Comparison of ENCODE assay signal across 25 cellular contexts in genomic region chr16:12204601-12205000, GRCh38.
DNase-seq lines count a peak whose midpoint lies in the region; ATAC-seq and TF ChIP-seq lines count a peak whose summit lies in the region.
"Had no signal": no experiment of that assay in that cellular context is flagged by ENCODE, and none has a peak within 500 bp of the region (broad histone marks: within the 10 kb centered on the region; RNA-seq: fewer than 3 reads in every experiment).

No MANE protein-coding gene starts in this region.

- H3K79me2 ChIP-seq in neural progenitor cell (ENCODE audit: low read depth) = no peaks in the 10 kb centered on the region

- H3K4me3 ChIP-seq in HEK293 (ENCODE audit: low read depth, low read length) (no peak overlapping the region), neural progenitor cell (no peak overlapping the region)
- H3K4me3 ChIP-seq: BLaER1, GM12878 had no signal

- intact Hi-C loops in dendritic cell treated with granulocyte-macrophage colony-stimulating factor and Interleukin-4, amounts not matched to agents 40 ng/mL and 50 ng/mL, for 4 days (cut with micrococcal nuclease) = no loop called here
- intact Hi-C loops in activated CD4-positive, alpha-beta T cell treated with anti-CD3 and anti-CD28 coated beads, Interleukin-2, amount 10 ng/mL, durations not matched to agents 24 days and 14 days (cut with micrococcal nuclease) = no loop called here

- H3K36me3 ChIP-seq in HEK293 (ENCODE audit: control insufficient read depth in 2 of 2, insufficient read depth in 1 of 2, low read length in 2 of 2) (no peaks in the 10 kb centered on the region), neural progenitor cell (no peaks in the 10 kb centered on the region)
- H3K36me3 ChIP-seq: BE2C had no signal

- no peak overlapping the region for H2AFZ ChIP-seq in neural progenitor cell (replicated peaks)

- H3K27ac ChIP-seq in HEK293 (ENCODE audit: extremely low read depth, low read depth, low read length) = no peak overlapping the region
- H3K27ac ChIP-seq in neural progenitor cell = no peak overlapping the region
- H3K27ac ChIP-seq: BLaER1 had no signal

- CTCF ChIA-PET in HEK293 (lab: Yijun Ruan, JAX) = interaction anchor here (1.2 kb wide), 1 partner anchor 24 kb away, joined by 4 read pairs; no protein-coding TSS in a partner anchor

- H3K4me2 ChIP-seq in neural progenitor cell = no peak overlapping the region
- H3K4me2 ChIP-seq: BLaER1 had no signal

- H3F3A ChIP-seq in neural progenitor cell (ENCODE audit: low read depth) = no peaks in the 10 kb centered on the region

- DNase-seq in neural progenitor cell (ENCODE audit: low spot score) (no peak), putamen (ENCODE audit: low spot score) (peak; percentile 21), NK-92 (lab: John Stamatoyannopoulos, UW; ENCODE audit: unreplicated experiment) (no peak)
- DNase-seq in activated CD4-positive, alpha-beta T cell treated with anti-CD3 and anti-CD28 coated beads, Interleukin-2, amount 10 ng/mL, durations not matched to agents 24 days and 14 days = no peak
- DNase-seq: 8988T; ACHN; BE2C; CD4-positive, alpha-beta memory T cell; CD4-positive, CD25-positive, alpha-beta regulatory T cell; CD8-positive, alpha-beta memory T cell; COR-L47; DMS 273 treated with DMSO at 0.1 percent for 48 hours; DMS153; DMS53; DMS79; DND-41; EL; GDM1 had no signal

- H3K4me1 Mint-ChIP-seq in dendritic cell treated with granulocyte-macrophage colony-stimulating factor and Interleukin-4, amounts not matched to agents 40 ng/mL and 50 ng/mL, for 4 days (ENCODE audit: low read depth) = peaks cover 52% of the 10 kb centered on the region
- H3K4me1 Mint-ChIP-seq in neural progenitor cell = peaks cover 20% of the 10 kb centered on the region
- H3K4me1 Mint-ChIP-seq in activated CD4-positive, alpha-beta T cell treated with anti-CD3 and anti-CD28 coated beads, Interleukin-2, amount 10 ng/mL, durations not matched to agents 24 days and 14 days = no peaks in the 10 kb centered on the region
- H3K4me1 Mint-ChIP-seq: CD4-positive, CD25-positive, alpha-beta regulatory T cell had no signal

- ATAC-seq in HG03565 (IDR thresholded peaks at IDR 0.05; ENCODE audit: unreplicated experiment) (no peak), GM21576 (IDR thresholded peaks at IDR 0.05; ENCODE audit: unreplicated experiment) (no peak)
- ATAC-seq: GM12878 had no signal

- no peak overlapping the region for H3K4me3 Mint-ChIP-seq in dendritic cell treated with granulocyte-macrophage colony-stimulating factor and Interleukin-4, amounts not matched to agents 40 ng/mL and 50 ng/mL, for 4 days
- H3K4me3 Mint-ChIP-seq in neural progenitor cell = no peak overlapping the region
- no peak overlapping the region for H3K4me3 Mint-ChIP-seq in activated CD4-positive, alpha-beta T cell treated with anti-CD3 and anti-CD28 coated beads, Interleukin-2, amount 10 ng/mL, durations not matched to agents 24 days and 14 days
- H3K4me3 Mint-ChIP-seq: CD14-positive monocyte; CD4-positive, alpha-beta memory T cell; CD4-positive, CD25-positive, alpha-beta regulatory T cell; CD8-positive, alpha-beta memory T cell had no signal

- no peaks in the 10 kb centered on the region for H3K9me3 Mint-ChIP-seq in dendritic cell treated with granulocyte-macrophage colony-stimulating factor and Interleukin-4, amounts not matched to agents 40 ng/mL and 50 ng/mL, for 4 days
- no peaks in the 10 kb centered on the region for H3K9me3 Mint-ChIP-seq in neural progenitor cell
- no peaks in the 10 kb centered on the region for H3K9me3 Mint-ChIP-seq in activated CD4-positive, alpha-beta T cell treated with anti-CD3 and anti-CD28 coated beads, Interleukin-2, amount 10 ng/mL, durations not matched to agents 24 days and 14 days
- H3K9me3 Mint-ChIP-seq: CD4-positive, alpha-beta memory T cell; CD8-positive, alpha-beta memory T cell had no signal

- no peaks in the 10 kb centered on the region for H3K9me3 ChIP-seq in HEK293 (ENCODE audit: control insufficient read depth, insufficient read depth, low read depth, low read length)
- H3K9me3 ChIP-seq in neural progenitor cell (ENCODE audit: low read depth) = no peaks in the 10 kb centered on the region
- H3K9me3 ChIP-seq: BE2C, BLaER1 had no signal

- no peak overlapping the region for H3K9ac ChIP-seq in neural progenitor cell
- H3K9ac ChIP-seq: BLaER1 had no signal

- H3K27me3 ChIP-seq in neural progenitor cell = no peaks in the 10 kb centered on the region
- H3K27me3 ChIP-seq: BE2C, BLaER1 had no signal

- peaks cover 14% of the 10 kb centered on the region for H4K20me1 ChIP-seq in neural progenitor cell (ENCODE audit: low read depth)

- POLR2A ChIA-PET in HEK293 (lab: Yijun Ruan, JAX) = no interaction called here

- no peaks in the 10 kb centered on the region for H3K27me3 Mint-ChIP-seq in dendritic cell treated with granulocyte-macrophage colony-stimulating factor and Interleukin-4, amounts not matched to agents 40 ng/mL and 50 ng/mL, for 4 days
- peaks cover 6% of the 10 kb centered on the region for H3K27me3 Mint-ChIP-seq in neural progenitor cell (ENCODE audit: insufficient read depth, low read depth)
- no peaks in the 10 kb centered on the region for H3K27me3 Mint-ChIP-seq in activated CD4-positive, alpha-beta T cell treated with anti-CD3 and anti-CD28 coated beads, Interleukin-2, amount 10 ng/mL, durations not matched to agents 24 days and 14 days
- H3K27me3 Mint-ChIP-seq: CD4-positive, alpha-beta memory T cell; CD4-positive, CD25-positive, alpha-beta regulatory T cell; CD8-positive, alpha-beta memory T cell had no signal

- H3K4me1 ChIP-seq in HEK293 (ENCODE audit: control insufficient read depth, insufficient read depth, low read length) = peaks cover 7% of the 10 kb centered on the region
- H3K4me1 ChIP-seq in neural progenitor cell = peaks cover 16% of the 10 kb centered on the region
- H3K4me1 ChIP-seq: BE2C had no signal

- peak overlapping the region; percentile 17 for H3K27ac Mint-ChIP-seq in dendritic cell treated with granulocyte-macrophage colony-stimulating factor and Interleukin-4, amounts not matched to agents 40 ng/mL and 50 ng/mL, for 4 days
- H3K27ac Mint-ChIP-seq in neural progenitor cell = peak overlapping the region; percentile 14
- H3K27ac Mint-ChIP-seq in activated CD4-positive, alpha-beta T cell treated with anti-CD3 and anti-CD28 coated beads, Interleukin-2, amount 10 ng/mL, durations not matched to agents 24 days and 14 days = no peak overlapping the region
- H3K27ac Mint-ChIP-seq: CD4-positive, CD25-positive, alpha-beta regulatory T cell had no signal

- peaks cover 96% of the 10 kb centered on the region for H3K36me3 Mint-ChIP-seq in dendritic cell treated with granulocyte-macrophage colony-stimulating factor and Interleukin-4, amounts not matched to agents 40 ng/mL and 50 ng/mL, for 4 days (ENCODE audit: low read depth)
- H3K36me3 Mint-ChIP-seq in neural progenitor cell = no peaks in the 10 kb centered on the region
- no peaks in the 10 kb centered on the region for H3K36me3 Mint-ChIP-seq in activated CD4-positive, alpha-beta T cell treated with anti-CD3 and anti-CD28 coated beads, Interleukin-2, amount 10 ng/mL, durations not matched to agents 24 days and 14 days (ENCODE audit: low read depth)

- TF ChIP-seq CTCF in HEK293 (tag by site-specific recombination; IDR thresholded peaks at IDR 0.05) = no peak
- no peak for TF ChIP-seq CTCF in neural progenitor cell (IDR thresholded peaks at IDR 0.05)

TF ChIP-seq in HEK293, 187 proteins besides CTCF, POLR2A, EP300 and RAD21:
- TF ChIP-seq ZNF585B (tag by site-specific recombination; IDR thresholded peaks at IDR 0.05) = no peak
- TF ChIP-seq INSM2 (tag by site-specific recombination; IDR thresholded peaks at IDR 0.05) = no peak
- TF ChIP-seq, protein P1, sequence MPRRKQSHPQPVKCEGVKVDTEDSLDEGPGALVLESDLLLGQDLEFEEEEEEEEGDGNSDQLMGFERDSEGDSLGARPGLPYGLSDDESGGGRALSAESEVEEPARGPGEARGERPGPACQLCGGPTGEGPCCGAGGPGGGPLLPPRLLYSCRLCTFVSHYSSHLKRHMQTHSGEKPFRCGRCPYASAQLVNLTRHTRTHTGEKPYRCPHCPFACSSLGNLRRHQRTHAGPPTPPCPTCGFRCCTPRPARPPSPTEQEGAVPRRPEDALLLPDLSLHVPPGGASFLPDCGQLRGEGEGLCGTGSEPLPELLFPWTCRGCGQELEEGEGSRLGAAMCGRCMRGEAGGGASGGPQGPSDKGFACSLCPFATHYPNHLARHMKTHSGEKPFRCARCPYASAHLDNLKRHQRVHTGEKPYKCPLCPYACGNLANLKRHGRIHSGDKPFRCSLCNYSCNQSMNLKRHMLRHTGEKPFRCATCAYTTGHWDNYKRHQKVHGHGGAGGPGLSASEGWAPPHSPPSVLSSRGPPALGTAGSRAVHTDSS (tag by site-specific recombination; IDR thresholded peaks at IDR 0.05) = no peak
- peak; percentile 22; the same call in 1 of the 2 replicates for TF ChIP-seq ZIC2 (tag by site-specific recombination; IDR thresholded peaks at IDR 0.05)
TF ChIP-seq in HEK293: peak in this region for 1.
